Comparison of ENCODE assay signal across 1 cellular context in the genomic region with DNA sequence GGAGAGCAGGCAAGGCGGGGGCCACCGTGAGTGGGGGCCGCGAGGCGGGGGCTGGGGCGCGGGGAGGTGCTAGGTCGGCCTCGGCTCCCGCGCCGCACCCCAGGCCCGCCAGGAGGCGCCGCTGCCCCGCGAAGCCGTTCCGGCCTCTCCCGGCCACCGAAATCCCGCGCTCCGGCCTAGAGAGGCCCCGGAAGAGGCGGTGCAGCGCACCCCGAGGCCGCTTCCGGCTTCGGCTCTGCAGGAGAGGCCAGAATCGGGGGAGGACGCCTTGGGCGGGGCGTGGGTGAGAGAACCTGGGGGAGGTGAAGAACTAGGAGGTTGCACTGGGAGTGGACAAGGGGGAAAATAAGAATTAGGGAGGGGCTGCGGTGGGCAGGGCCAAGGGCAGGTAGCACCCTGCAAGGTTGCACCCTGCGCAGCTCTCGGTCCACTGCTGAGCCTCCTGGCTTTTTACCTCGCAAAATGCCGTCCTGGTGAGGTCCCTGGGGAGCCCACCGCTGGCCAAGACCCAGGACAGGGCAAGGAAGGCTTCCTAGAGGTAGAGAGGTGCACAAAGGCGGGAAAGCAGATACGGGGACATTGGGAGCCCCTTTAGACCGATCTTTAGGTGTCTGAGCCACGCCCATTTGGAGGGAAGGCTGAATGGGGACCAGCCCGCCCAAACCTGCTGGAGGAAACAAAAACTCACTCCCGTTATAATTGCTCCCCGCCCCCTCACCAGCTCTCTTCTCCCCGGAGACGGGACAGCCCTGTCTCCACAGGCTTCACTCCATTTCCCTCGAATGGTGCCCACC.
TF ChIP-seq lines count a peak whose summit lies in the region.

No MANE protein-coding gene starts in this region.

TF ChIP-seq in HepG2, 621 proteins besides CTCF, POLR2A, EP300 and RAD21 (continued from another document and continues in another):
- TF ChIP-seq, protein P1, sequence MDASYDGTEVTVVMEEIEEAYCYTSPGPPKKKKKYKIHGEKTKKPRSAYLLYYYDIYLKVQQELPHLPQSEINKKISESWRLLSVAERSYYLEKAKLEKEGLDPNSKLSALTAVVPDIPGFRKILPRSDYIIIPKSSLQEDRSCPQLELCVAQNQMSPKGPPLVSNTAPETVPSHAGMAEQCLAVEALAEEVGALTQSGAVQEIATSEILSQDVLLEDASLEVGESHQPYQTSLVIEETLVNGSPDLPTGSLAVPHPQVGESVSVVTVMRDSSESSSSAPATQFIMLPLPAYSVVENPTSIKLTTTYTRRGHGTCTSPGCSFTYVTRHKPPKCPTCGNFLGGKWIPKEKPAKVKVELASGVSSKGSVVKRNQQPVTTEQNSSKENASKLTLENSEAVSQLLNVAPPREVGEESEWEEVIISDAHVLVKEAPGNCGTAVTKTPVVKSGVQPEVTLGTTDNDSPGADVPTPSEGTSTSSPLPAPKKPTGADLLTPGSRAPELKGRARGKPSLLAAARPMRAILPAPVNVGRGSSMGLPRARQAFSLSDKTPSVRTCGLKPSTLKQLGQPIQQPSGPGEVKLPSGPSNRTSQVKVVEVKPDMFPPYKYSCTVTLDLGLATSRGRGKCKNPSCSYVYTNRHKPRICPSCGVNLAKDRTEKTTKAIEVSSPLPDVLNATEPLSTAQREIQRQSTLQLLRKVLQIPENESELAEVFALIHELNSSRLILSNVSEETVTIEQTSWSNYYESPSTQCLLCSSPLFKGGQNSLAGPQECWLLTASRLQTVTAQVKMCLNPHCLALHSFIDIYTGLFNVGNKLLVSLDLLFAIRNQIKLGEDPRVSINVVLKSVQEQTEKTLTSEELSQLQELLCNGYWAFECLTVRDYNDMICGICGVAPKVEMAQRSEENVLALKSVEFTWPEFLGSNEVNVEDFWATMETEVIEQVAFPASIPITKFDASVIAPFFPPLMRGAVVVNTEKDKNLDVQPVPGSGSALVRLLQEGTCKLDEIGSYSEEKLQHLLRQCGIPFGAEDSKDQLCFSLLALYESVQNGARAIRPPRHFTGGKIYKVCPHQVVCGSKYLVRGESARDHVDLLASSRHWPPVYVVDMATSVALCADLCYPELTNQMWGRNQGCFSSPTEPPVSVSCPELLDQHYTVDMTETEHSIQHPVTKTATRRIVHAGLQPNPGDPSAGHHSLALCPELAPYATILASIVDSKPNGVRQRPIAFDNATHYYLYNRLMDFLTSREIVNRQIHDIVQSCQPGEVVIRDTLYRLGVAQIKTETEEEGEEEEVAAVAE (CRISPR knock-in tag; IDR thresholded peaks at IDR 0.05; ENCODE audit: borderline replicate concordance), result peak; percentile 79
- TF ChIP-seq ZNF552 (CRISPR knock-in tag; IDR thresholded peaks at IDR 0.05; ENCODE audit: borderline replicate concordance) (peak; percentile 34; the same call in 1 of the 2 replicates), DNMT3B (CRISPR knock-in tag; conservative IDR thresholded peaks at IDR 0.05) (peak; percentile 51; the same call in 1 of the 2 replicates), ZNF205 (CRISPR knock-in tag; IDR thresholded peaks at IDR 0.05) (peak; percentile 87), FOXP1 (IDR thresholded peaks at IDR 0.05) (no peak), FOXP1 (CRISPR knock-in tag; IDR thresholded peaks at IDR 0.05) (0 out of 2 replicates have a peak, but pooled peaks have one; percentile 38), FUBP1 (CRISPR knock-in tag; IDR thresholded peaks at IDR 0.05; ENCODE audit: borderline replicate concordance) (no peak), SALL2 (CRISPR knock-in tag; IDR thresholded peaks at IDR 0.05) (peak; percentile 86; the same call in 1 of the 2 replicates), E2F2 (CRISPR knock-in tag; IDR thresholded peaks at IDR 0.05; ENCODE audit: borderline replicate concordance) (peak; percentile 31; the same call in 1 of the 2 replicates), TBL1XR1 (IDR thresholded peaks at IDR 0.05; ENCODE audit: borderline replicate concordance, low read length, partially characterized antibody) (no peak), NRL (CRISPR knock-in tag; IDR thresholded peaks at IDR 0.05; ENCODE audit: borderline replicate concordance) (peak; percentile 81; the same call in 1 of the 2 replicates), SOX5 (CRISPR knock-in tag; IDR thresholded peaks at IDR 0.05; ENCODE audit: borderline replicate concordance) (peak; percentile 62; the same call in 1 of the 2 replicates), XBP1 (CRISPR knock-in tag; IDR thresholded peaks at IDR 0.05) (no peak), NONO (IDR thresholded peaks at IDR 0.05) (no peak), NONO (CRISPR knock-in tag; conservative IDR thresholded peaks at IDR 0.05) (peak; percentile 86), MIXL1 (CRISPR knock-in tag; IDR thresholded peaks at IDR 0.05) (peak; percentile 65; the same call in 1 of the 2 replicates), JUNB (CRISPR knock-in tag; IDR thresholded peaks at IDR 0.05; ENCODE audit: borderline replicate concordance) (no peak), ZNF614 (CRISPR knock-in tag; IDR thresholded peaks at IDR 0.05; ENCODE audit: borderline replicate concordance) (peak; percentile 74; the same call in 1 of the 2 replicates), ZNF615 (CRISPR knock-in tag; IDR thresholded peaks at IDR 0.05; ENCODE audit: borderline replicate concordance) (peak; percentile 87; the same call in 1 of the 2 replicates), NAIF1 (CRISPR knock-in tag; IDR thresholded peaks at IDR 0.05; ENCODE audit: borderline replicate concordance) (peak; percentile 63; the same call in 1 of the 2 replicates), HDAC6 (IDR thresholded peaks at IDR 0.05; ENCODE audit: low read depth, low read length) (no peak), ZNF557 (CRISPR knock-in tag; IDR thresholded peaks at IDR 0.05) (0 out of 2 replicates have a peak, but pooled peaks have one; percentile 40), TBX3 (IDR thresholded peaks at IDR 0.05; ENCODE audit: borderline replicate concordance) (no peak), RBFOX2 (IDR thresholded peaks at IDR 0.05; ENCODE audit: low read depth, low read length) (peak; percentile 79), ZNF570 (CRISPR knock-in tag; IDR thresholded peaks at IDR 0.05; ENCODE audit: borderline replicate concordance) (no peak), ZNF629 (CRISPR knock-in tag; conservative IDR thresholded peaks at IDR 0.05) (0 out of 2 replicates have a peak, but pooled peaks have one; percentile 11), ZNF510 (CRISPR knock-in tag; IDR thresholded peaks at IDR 0.05; ENCODE audit: low read depth) (no peak), HCFC1 (IDR thresholded peaks at IDR 0.05; ENCODE audit: low read depth, low read length) (peak; percentile 56; the same call in 1 of the 2 replicates), ZNF235 (CRISPR knock-in tag; IDR thresholded peaks at IDR 0.05; ENCODE audit: borderline replicate concordance) (no peak; the same call in 1 of the 2 replicates), EEA1 (CRISPR knock-in tag; IDR thresholded peaks at IDR 0.05; ENCODE audit: borderline replicate concordance) (no peak), ZHX1 (CRISPR knock-in tag; IDR thresholded peaks at IDR 0.05; ENCODE audit: low read depth) (peak; percentile 80; the same call in 1 of the 2 replicates)
- TF ChIP-seq, protein P2, sequence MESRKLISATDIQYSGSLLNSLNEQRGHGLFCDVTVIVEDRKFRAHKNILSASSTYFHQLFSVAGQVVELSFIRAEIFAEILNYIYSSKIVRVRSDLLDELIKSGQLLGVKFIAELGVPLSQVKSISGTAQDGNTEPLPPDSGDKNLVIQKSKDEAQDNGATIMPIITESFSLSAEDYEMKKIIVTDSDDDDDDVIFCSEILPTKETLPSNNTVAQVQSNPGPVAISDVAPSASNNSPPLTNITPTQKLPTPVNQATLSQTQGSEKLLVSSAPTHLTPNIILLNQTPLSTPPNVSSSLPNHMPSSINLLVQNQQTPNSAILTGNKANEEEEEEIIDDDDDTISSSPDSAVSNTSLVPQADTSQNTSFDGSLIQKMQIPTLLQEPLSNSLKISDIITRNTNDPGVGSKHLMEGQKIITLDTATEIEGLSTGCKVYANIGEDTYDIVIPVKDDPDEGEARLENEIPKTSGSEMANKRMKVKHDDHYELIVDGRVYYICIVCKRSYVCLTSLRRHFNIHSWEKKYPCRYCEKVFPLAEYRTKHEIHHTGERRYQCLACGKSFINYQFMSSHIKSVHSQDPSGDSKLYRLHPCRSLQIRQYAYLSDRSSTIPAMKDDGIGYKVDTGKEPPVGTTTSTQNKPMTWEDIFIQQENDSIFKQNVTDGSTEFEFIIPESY (CRISPR knock-in tag; IDR thresholded peaks at IDR 0.05), result peak; percentile 88
- TF ChIP-seq, protein P3, sequence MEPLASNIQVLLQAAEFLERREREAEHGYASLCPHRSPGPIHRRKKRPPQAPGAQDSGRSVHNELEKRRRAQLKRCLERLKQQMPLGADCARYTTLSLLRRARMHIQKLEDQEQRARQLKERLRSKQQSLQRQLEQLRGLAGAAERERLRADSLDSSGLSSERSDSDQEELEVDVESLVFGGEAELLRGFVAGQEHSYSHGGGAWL (CRISPR knock-in tag; IDR thresholded peaks at IDR 0.05), result no peak
- TF ChIP-seq, protein P4, sequence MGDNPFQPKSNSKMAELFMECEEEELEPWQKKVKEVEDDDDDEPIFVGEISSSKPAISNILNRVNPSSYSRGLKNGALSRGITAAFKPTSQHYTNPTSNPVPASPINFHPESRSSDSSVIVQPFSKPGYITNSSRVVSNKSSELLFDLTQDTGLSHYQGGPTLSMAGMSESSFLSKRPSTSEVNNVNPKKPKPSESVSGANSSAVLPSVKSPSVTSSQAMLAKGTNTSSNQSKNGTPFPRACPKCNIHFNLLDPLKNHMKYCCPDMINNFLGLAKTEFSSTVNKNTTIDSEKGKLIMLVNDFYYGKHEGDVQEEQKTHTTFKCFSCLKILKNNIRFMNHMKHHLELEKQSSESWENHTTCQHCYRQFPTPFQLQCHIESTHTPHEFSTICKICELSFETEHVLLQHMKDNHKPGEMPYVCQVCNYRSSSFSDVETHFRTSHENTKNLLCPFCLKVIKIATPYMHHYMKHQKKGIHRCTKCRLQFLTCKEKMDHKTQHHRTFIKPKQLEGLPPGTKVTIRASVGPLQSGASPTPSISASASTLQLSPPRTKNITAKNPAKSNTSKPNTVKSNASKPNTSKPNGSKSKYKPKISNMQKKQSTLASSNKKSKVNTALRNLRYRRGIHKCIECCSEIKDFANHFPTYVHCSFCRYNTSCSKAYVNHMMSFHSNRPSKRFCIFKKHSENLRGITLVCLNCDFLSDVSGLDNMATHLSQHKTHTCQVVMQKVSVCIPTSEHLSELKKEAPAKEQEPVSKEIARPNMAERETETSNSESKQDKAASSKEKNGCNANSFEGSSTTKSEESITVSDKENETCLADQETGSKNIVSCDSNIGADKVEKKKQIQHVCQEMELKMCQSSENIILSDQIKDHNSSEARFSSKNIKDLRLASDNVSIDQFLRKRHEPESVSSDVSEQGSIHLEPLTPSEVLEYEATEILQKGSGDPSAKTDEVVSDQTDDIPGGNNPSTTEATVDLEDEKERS (CRISPR knock-in tag; IDR thresholded peaks at IDR 0.05), result 0 out of 2 replicates have a peak, but pooled peaks have one; percentile 58
